16 cellular contexts compared by ENCODE assay signal in the genomic region with DNA sequence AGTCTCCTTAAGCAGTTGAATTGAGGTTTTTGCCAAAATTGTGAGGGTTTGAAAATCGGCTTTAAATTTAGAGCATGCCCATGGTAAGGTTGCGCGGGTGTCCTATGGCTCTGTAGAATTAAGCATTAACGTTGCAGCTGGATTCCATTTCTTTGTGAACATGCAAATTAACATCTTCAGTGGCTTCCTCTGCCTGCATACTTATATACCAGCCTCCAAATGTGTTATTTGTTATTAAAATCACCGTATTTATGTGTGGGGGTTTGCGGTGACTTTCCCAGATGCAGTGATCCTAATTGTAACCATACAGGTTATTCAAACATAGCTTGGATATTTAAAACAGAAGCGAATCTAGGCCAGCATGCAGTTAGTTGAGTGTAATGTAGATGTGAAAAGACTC.
"Had no signal": no experiment of that assay in that cellular context is flagged by ENCODE, and none has a peak within 500 bp of the region (broad histone marks: within the 10 kb centered on the region; RNA-seq: fewer than 3 reads in every experiment).

No MANE protein-coding gene starts in this region.

- H3K9me3 ChIP-seq: esophagus muscularis mucosa, neutrophil, right atrium auricular region, testis had no signal

- H3K4me3 Mint-ChIP-seq: activated CD4-positive, alpha-beta memory T cell treated with anti-CD3 and anti-CD28 coated beads for 36 hours; activated naive CD8-positive, alpha-beta T cell treated with anti-CD3 and anti-CD28 coated beads for 36 hours; dendritic cell treated with granulocyte-macrophage colony-stimulating factor and Interleukin-4, amounts not matched to agents 40 ng/mL and 50 ng/mL, for 4 days; stimulated activated naive CD8-positive, alpha-beta T cell treated with anti-CD3 and anti-CD28 coated beads, Interleukin-15, amount 100 ng/mL, for 72 hours had no signal

- H3K27ac ChIP-seq: neutrophil had no signal

- H3K27ac Mint-ChIP-seq: activated CD4-positive, alpha-beta memory T cell treated with anti-CD3 and anti-CD28 coated beads for 36 hours; dendritic cell treated with granulocyte-macrophage colony-stimulating factor and Interleukin-4, amounts not matched to agents 40 ng/mL and 50 ng/mL, for 4 days; stimulated activated naive CD8-positive, alpha-beta T cell treated with anti-CD3 and anti-CD28 coated beads, Interleukin-15, amount 100 ng/mL, for 72 hours had no signal

- H3K4me1 Mint-ChIP-seq: stimulated activated naive CD8-positive, alpha-beta T cell treated with anti-CD3 and anti-CD28 coated beads, Interleukin-15, amount 100 ng/mL, for 72 hours had no signal

- H3K9me3 Mint-ChIP-seq: activated CD4-positive, alpha-beta memory T cell treated with anti-CD3 and anti-CD28 coated beads for 36 hours; activated naive CD8-positive, alpha-beta T cell treated with anti-CD3 and anti-CD28 coated beads for 36 hours; dendritic cell treated with granulocyte-macrophage colony-stimulating factor and Interleukin-4, amounts not matched to agents 40 ng/mL and 50 ng/mL, for 4 days; stimulated activated naive CD8-positive, alpha-beta T cell treated with anti-CD3 and anti-CD28 coated beads, Interleukin-15, amount 100 ng/mL, for 72 hours had no signal

- H3K27me3 ChIP-seq: esophagus muscularis mucosa, neutrophil, right atrium auricular region, testis had no signal

- ATAC-seq: left lobe of liver; stimulated activated naive CD8-positive, alpha-beta T cell treated with anti-CD3 and anti-CD28 coated beads, Interleukin-15, amount 100 ng/mL, for 72 hours had no signal

- DNase-seq: activated CD4-positive, alpha-beta memory T cell treated with anti-CD3 and anti-CD28 coated beads for 36 hours; activated gamma-delta T cell; activated naive CD8-positive, alpha-beta T cell treated with anti-CD3 and anti-CD28 coated beads for 36 hours; activated T-cell treated with anti-CD3 and anti-CD28 coated beads, Interleukin-2, amount 50 U/mL, for 48 hours; cerebellar nuclear complex; islet precursor cell; mesenchymal stem cell; stimulated activated CD4-positive, alpha-beta T cell treated with anti-CD3 and anti-CD28 coated beads, Interleukin-4, amount 100 ng/mL, for 4 hours; stimulated activated naive CD8-positive, alpha-beta T cell treated with anti-CD3 and anti-CD28 coated beads, Interleukin-15, amount 100 ng/mL, for 72 hours; testis had no signal

- H3K36me3 ChIP-seq: esophagus muscularis mucosa, neutrophil, right atrium auricular region had no signal

- H3K4me3 ChIP-seq: esophagus muscularis mucosa, right atrium auricular region, skin epidermis, testis had no signal

- H3K36me3 Mint-ChIP-seq: activated CD4-positive, alpha-beta memory T cell treated with anti-CD3 and anti-CD28 coated beads for 36 hours; activated naive CD8-positive, alpha-beta T cell treated with anti-CD3 and anti-CD28 coated beads for 36 hours had no signal
